Comparison of ENCODE assay signal across 13 cellular contexts in the genomic region with DNA sequence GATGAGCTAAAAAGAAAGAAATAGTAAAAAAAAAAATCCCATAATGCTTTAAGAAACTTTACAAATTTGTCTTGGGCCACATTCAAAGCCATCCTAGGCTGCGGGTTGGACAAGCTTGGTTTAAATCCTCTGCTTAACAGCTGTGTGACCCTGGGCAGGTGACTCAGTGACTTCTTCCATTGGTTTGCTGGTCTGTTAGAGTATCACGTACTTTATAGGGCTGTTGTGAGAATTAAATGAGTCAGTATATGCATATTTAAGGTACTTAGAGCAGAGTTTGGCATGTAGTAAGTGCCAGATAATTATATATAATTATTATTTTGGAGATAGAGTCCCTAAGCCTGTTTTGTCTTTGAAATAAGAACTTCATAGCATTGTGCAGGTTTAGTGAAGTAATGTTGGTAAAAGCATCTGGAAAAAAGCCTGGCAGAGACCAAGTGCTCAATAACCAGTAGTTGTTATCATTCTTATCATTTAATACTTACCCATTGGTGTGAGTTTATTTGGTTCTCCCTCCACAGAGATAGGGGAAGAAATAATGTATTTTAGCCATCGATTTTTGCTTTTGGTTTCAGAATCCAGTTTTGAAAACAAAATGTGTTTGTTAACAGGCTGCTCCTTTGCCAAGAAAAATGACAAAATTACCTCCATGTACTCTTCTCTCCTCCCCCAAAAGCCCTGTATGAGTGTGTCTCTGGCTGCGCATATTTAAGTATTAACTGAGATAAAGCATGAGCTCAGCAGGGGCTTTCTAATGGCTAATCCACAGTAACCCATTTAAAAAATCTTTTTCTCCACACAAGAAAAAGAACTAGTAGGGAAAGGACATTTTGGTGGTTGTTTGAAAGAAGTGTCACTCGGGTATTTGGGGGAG.
DNase-seq lines count a peak whose midpoint lies in the region; TF ChIP-seq lines count a peak whose summit lies in the region.
"Had no signal": no experiment of that assay in that cellular context is flagged by ENCODE, and none has a peak within 500 bp of the region (broad histone marks: within the 10 kb centered on the region; RNA-seq: fewer than 3 reads in every experiment).

No MANE protein-coding gene starts in this region.

- POLR2A ChIA-PET in activated CD4-positive, alpha-beta memory T cell treated with anti-CD3 and anti-CD28 coated beads for 36 hours (lab: Charles Lee): interaction anchor here (0.6 kb wide), 1 partner anchor 38 kb away, joined by 5 read pairs; no protein-coding TSS in a partner anchor
- POLR2A ChIA-PET in activated CD4-positive, alpha-beta memory T cell treated with anti-CD3 and anti-CD28 coated beads, Interleukin-2, amount 10 ng/mL, durations not matched to agents 7 days and 5 days (lab: Charles Lee): no interaction called here

- H3K4me1 Mint-ChIP-seq in activated CD4-positive, alpha-beta memory T cell treated with anti-CD3 and anti-CD28 coated beads for 36 hours (ENCODE audit: low read depth): peaks cover 59% of the 10 kb centered on the region
- H3K4me1 Mint-ChIP-seq in activated CD4-positive, alpha-beta memory T cell treated with anti-CD3 and anti-CD28 coated beads, Interleukin-2, amount 10 ng/mL, durations not matched to agents 7 days and 5 days: peaks cover 52% of the 10 kb centered on the region
- H3K4me1 Mint-ChIP-seq in endothelial cell (ENCODE audit: unreplicated experiment): peaks cover 38% of the 10 kb centered on the region

- no peaks in the 10 kb centered on the region for H3K36me3 Mint-ChIP-seq in activated CD4-positive, alpha-beta memory T cell treated with anti-CD3 and anti-CD28 coated beads for 36 hours
- H3K36me3 Mint-ChIP-seq in activated CD4-positive, alpha-beta memory T cell treated with anti-CD3 and anti-CD28 coated beads, Interleukin-2, amount 10 ng/mL, durations not matched to agents 7 days and 5 days (ENCODE audit: low read depth): no peaks in the 10 kb centered on the region
- H3K36me3 Mint-ChIP-seq in endothelial cell (ENCODE audit: low read depth, unreplicated experiment): no peaks in the 10 kb centered on the region

- no peaks in the 10 kb centered on the region for H3K27me3 Mint-ChIP-seq in activated CD4-positive, alpha-beta memory T cell treated with anti-CD3 and anti-CD28 coated beads for 36 hours
- H3K27me3 Mint-ChIP-seq in activated CD4-positive, alpha-beta memory T cell treated with anti-CD3 and anti-CD28 coated beads, Interleukin-2, amount 10 ng/mL, durations not matched to agents 7 days and 5 days: no peaks in the 10 kb centered on the region
- H3K27me3 Mint-ChIP-seq in endothelial cell (ENCODE audit: unreplicated experiment): peaks cover 6% of the 10 kb centered on the region

- CTCF ChIA-PET in activated CD4-positive, alpha-beta memory T cell treated with anti-CD3 and anti-CD28 coated beads for 36 hours (lab: Charles Lee): no interaction called here
- CTCF ChIA-PET in activated CD4-positive, alpha-beta memory T cell treated with anti-CD3 and anti-CD28 coated beads, Interleukin-2, amount 10 ng/mL, durations not matched to agents 7 days and 5 days (lab: Charles Lee): interaction anchor here (1.5 kb wide), 1 partner anchor 86 kb away, joined by 3 read pairs; no protein-coding TSS in a partner anchor

- H3K4me3 Mint-ChIP-seq in activated CD4-positive, alpha-beta memory T cell treated with anti-CD3 and anti-CD28 coated beads for 36 hours: no peak overlapping the region
- H3K4me3 Mint-ChIP-seq in activated CD4-positive, alpha-beta memory T cell treated with anti-CD3 and anti-CD28 coated beads, Interleukin-2, amount 10 ng/mL, durations not matched to agents 7 days and 5 days: no peak overlapping the region
- H3K4me3 Mint-ChIP-seq in endothelial cell (ENCODE audit: unreplicated experiment): no peak overlapping the region
- H3K4me3 Mint-ChIP-seq: activated T-helper 1 cell treated with anti-CD3 and anti-CD28 coated beads, Interleukin-12 subunit alpha, Interleukin-12 subunit beta, Interleukin-2, Interleukin-4 antibody, amounts not matched to agents 30 ng/mL and 10 ng/mL and 1 ng/mL, durations not matched to agents 14 hours and 24 hours and 36 hours had no signal

- intact Hi-C loops in activated CD4-positive, alpha-beta memory T cell treated with anti-CD3 and anti-CD28 coated beads for 36 hours (cut with micrococcal nuclease): no loop called here

- peak; percentile 39 for DNase-seq in activated CD4-positive, alpha-beta memory T cell treated with anti-CD3 and anti-CD28 coated beads for 36 hours
- DNase-seq in activated CD4-positive, alpha-beta memory T cell treated with anti-CD3 and anti-CD28 coated beads, Interleukin-2, amount 10 ng/mL, durations not matched to agents 7 days and 5 days: no peak
- DNase-seq in NCI-H1105 (lab: John Stamatoyannopoulos, UW): peak; percentile 52
- no peak for DNase-seq in endothelial cell (ENCODE audit: low spot score)
- peak; percentile 57 for DNase-seq in renal cortical epithelial cell (ENCODE audit: low read depth)
- DNase-seq in GM19238 (ENCODE audit: insufficient read length, low spot score): no peak
- no peak for DNase-seq in NCI-H1092 treated with DMSO at 0.1 percent for 48 hours (lab: John Stamatoyannopoulos, UW)
- no peak for DNase-seq in activated CD4-positive, alpha-beta T cell treated with anti-CD3 and anti-CD28 coated beads for 4 hours
- DNase-seq: DMS79 treated with DMSO at 0.1 percent for 48 hours; KBM-7; left cardiac atrium; stimulated activated CD4-positive, alpha-beta T cell treated with anti-CD3 and anti-CD28 coated beads, Interleukin-12 subunit alpha, Interleukin-12 subunit beta, amount 100 ng/mL, for 4 hours had no signal

- H3K27ac Mint-ChIP-seq in activated CD4-positive, alpha-beta memory T cell treated with anti-CD3 and anti-CD28 coated beads for 36 hours: no peak overlapping the region
- no peak overlapping the region for H3K27ac Mint-ChIP-seq in activated CD4-positive, alpha-beta memory T cell treated with anti-CD3 and anti-CD28 coated beads, Interleukin-2, amount 10 ng/mL, durations not matched to agents 7 days and 5 days
- H3K27ac Mint-ChIP-seq in endothelial cell (ENCODE audit: unreplicated experiment): peak overlapping the region; percentile 32
- H3K27ac Mint-ChIP-seq: activated T-helper 1 cell treated with anti-CD3 and anti-CD28 coated beads, Interleukin-12 subunit alpha, Interleukin-12 subunit beta, Interleukin-2, Interleukin-4 antibody, amounts not matched to agents 30 ng/mL and 10 ng/mL and 1 ng/mL, durations not matched to agents 14 hours and 24 hours and 36 hours had no signal

- H3K9me3 Mint-ChIP-seq in activated CD4-positive, alpha-beta memory T cell treated with anti-CD3 and anti-CD28 coated beads for 36 hours: no peaks in the 10 kb centered on the region
- H3K9me3 Mint-ChIP-seq in activated CD4-positive, alpha-beta memory T cell treated with anti-CD3 and anti-CD28 coated beads, Interleukin-2, amount 10 ng/mL, durations not matched to agents 7 days and 5 days: no peaks in the 10 kb centered on the region
- H3K9me3 Mint-ChIP-seq in endothelial cell (ENCODE audit: unreplicated experiment): no peaks in the 10 kb centered on the region
- H3K9me3 Mint-ChIP-seq: activated T-helper 1 cell treated with anti-CD3 and anti-CD28 coated beads, Interleukin-12 subunit alpha, Interleukin-12 subunit beta, Interleukin-2, Interleukin-4 antibody, amounts not matched to agents 30 ng/mL and 10 ng/mL and 1 ng/mL, durations not matched to agents 14 hours and 24 hours and 36 hours had no signal

- no peak for TF ChIP-seq CTCF in endothelial cell (IDR thresholded peaks at IDR 0.05; ENCODE audit: unreplicated experiment)

Comparison
In these comparisons a context has a peak if more than half of its experiments do, and no peak if none do; other contexts are left out.
1. DNase-seq: peak in activated CD4-positive, alpha-beta memory T cell treated with anti-CD3 and anti-CD28 coated beads for 36 hours (single experiment), NCI-H1105 (single experiment) and renal cortical epithelial cell (single experiment); none in activated CD4-positive, alpha-beta memory T cell treated with anti-CD3 and anti-CD28 coated beads, Interleukin-2, amount 10 ng/mL, durations not matched to agents 7 days and 5 days (single experiment), endothelial cell (single experiment), GM19238 (single experiment), NCI-H1092 treated with DMSO at 0.1 percent for 48 hours (single experiment) and activated CD4-positive, alpha-beta T cell treated with anti-CD3 and anti-CD28 coated beads for 4 hours (0 of 2).